ENCODE assay signal across 17 cellular contexts in the genomic region with DNA sequence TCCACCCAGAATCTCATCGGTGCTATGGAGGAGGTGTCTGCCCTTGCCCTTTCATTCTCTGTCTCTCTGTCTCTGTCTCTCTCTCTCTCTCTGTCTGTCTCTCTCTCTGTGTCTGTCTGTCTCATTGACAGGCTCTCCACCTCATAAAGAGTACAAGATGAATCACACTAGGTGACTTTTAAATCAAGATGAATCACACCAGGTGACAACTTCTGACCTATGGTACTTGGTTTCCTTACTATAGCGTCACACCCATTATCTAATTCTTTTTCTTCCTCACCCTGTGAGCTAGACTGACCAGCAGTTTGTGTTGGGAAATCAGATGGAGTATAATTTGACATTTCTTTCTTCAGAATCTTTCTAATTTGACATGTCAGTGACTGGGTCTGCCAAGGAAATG.
DNase-seq lines count a peak whose midpoint lies in the region; ATAC-seq and TF ChIP-seq lines count a peak whose summit lies in the region.
"Had no signal": no experiment of that assay in that cellular context is flagged by ENCODE, and none has a peak within 500 bp of the region (broad histone marks: within the 10 kb centered on the region; RNA-seq: fewer than 3 reads in every experiment).

No MANE protein-coding gene starts in this region.

- no peak overlapping the region for H3K27ac Mint-ChIP-seq in activated CD4-positive, alpha-beta T cell treated with anti-CD3 and anti-CD28 coated beads for 36 hours
- no peak overlapping the region for H3K27ac Mint-ChIP-seq in activated CD4-positive, alpha-beta T cell treated with anti-CD3 and anti-CD28 coated beads, Interleukin-2, amount 10 ng/mL, durations not matched to agents 24 days and 14 days
- H3K27ac Mint-ChIP-seq: activated CD8-positive, alpha-beta memory T cell treated with anti-CD3 and anti-CD28 coated beads, Interleukin-2, amount 10 ng/mL, durations not matched to agents 7 days and 5 days; activated naive CD8-positive, alpha-beta T cell; CD8-positive, alpha-beta T cell had no signal

- peaks cover 4% of the 10 kb centered on the region for H3K4me1 Mint-ChIP-seq in activated CD4-positive, alpha-beta T cell treated with anti-CD3 and anti-CD28 coated beads for 36 hours
- peaks cover 3% of the 10 kb centered on the region for H3K4me1 Mint-ChIP-seq in activated CD4-positive, alpha-beta T cell treated with anti-CD3 and anti-CD28 coated beads, Interleukin-2, amount 10 ng/mL, durations not matched to agents 24 days and 14 days
- H3K4me1 Mint-ChIP-seq: central memory CD8-positive, alpha-beta T cell had no signal

- H3K9me3 Mint-ChIP-seq in activated CD4-positive, alpha-beta T cell treated with anti-CD3 and anti-CD28 coated beads for 36 hours (ENCODE audit: low read depth), result no peaks in the 10 kb centered on the region
- no peaks in the 10 kb centered on the region for H3K9me3 Mint-ChIP-seq in activated CD4-positive, alpha-beta T cell treated with anti-CD3 and anti-CD28 coated beads, Interleukin-2, amount 10 ng/mL, durations not matched to agents 24 days and 14 days
- H3K9me3 Mint-ChIP-seq: CD8-positive, alpha-beta T cell; central memory CD8-positive, alpha-beta T cell had no signal

- CTCF ChIA-PET in activated CD4-positive, alpha-beta T cell treated with anti-CD3 and anti-CD28 coated beads for 36 hours (lab: Charles Lee), result interaction anchor here (0.7 to 1.5 kb wide), 4 partner anchors 91 to 269 kb away, joined by 3 to 7 read pairs (median 5); no protein-coding TSS in a partner anchor

- POLR2A ChIA-PET in activated CD4-positive, alpha-beta T cell treated with anti-CD3 and anti-CD28 coated beads for 36 hours (lab: Charles Lee), result interaction anchor here (0.5 kb wide), 1 partner anchor 202 kb away, joined by 4 read pairs; no protein-coding TSS in a partner anchor

- peak overlapping the region; percentile 58 for H3K27ac ChIP-seq in VCaP
- H3K27ac ChIP-seq: heart right ventricle, SK-N-MC had no signal

- ATAC-seq in activated CD4-positive, alpha-beta T cell treated with anti-CD3 and anti-CD28 coated beads for 36 hours, result peak; percentile 93
- peak; percentile 96 for ATAC-seq in stimulated activated naive CD8-positive, alpha-beta T cell treated with anti-CD3 and anti-CD28 coated beads, Interleukin-15, Interleukin-2, amounts not matched to agents 100 U/mL and 50 U/mL, for 24 hours
- ATAC-seq: activated CD8-positive, alpha-beta memory T cell treated with anti-CD3 and anti-CD28 coated beads, Interleukin-2, amount 10 ng/mL, durations not matched to agents 7 days and 5 days; CD8-positive, alpha-beta T cell; heart right ventricle had no signal

- no peak for DNase-seq in activated CD4-positive, alpha-beta T cell treated with anti-CD3 and anti-CD28 coated beads for 36 hours
- DNase-seq in activated CD4-positive, alpha-beta T cell treated with anti-CD3 and anti-CD28 coated beads, Interleukin-2, amount 10 ng/mL, durations not matched to agents 24 days and 14 days, result no peak
- DNase-seq in fibroblast of the aortic adventitia (ENCODE audit: low read depth) (peak; percentile 32), NCI-H2107 (lab: John Stamatoyannopoulos, UW) (no peak), activated gamma-delta T cell treated with Interleukin-2 at 50 U/mL for 16 hours (no peak), NCI-H1436 (lab: John Stamatoyannopoulos, UW) (no peak)
- DNase-seq in stimulated activated naive CD8-positive, alpha-beta T cell treated with anti-CD3 and anti-CD28 coated beads, Interleukin-15, Interleukin-2, amounts not matched to agents 100 U/mL and 50 U/mL, for 24 hours, result no peak
- DNase-seq: 8988T; activated CD8-positive, alpha-beta memory T cell treated with anti-CD3 and anti-CD28 coated beads, Interleukin-2, amount 10 ng/mL, durations not matched to agents 7 days and 5 days; CD8-positive, alpha-beta T cell; heart right ventricle; NCI-H1048; upper lobe of left lung had no signal

- intact Hi-C loops in activated CD4-positive, alpha-beta T cell treated with anti-CD3 and anti-CD28 coated beads for 36 hours (cut with DNase I, micrococcal nuclease), result no loop called here
- intact Hi-C loops in activated CD4-positive, alpha-beta T cell treated with anti-CD3 and anti-CD28 coated beads, Interleukin-2, amount 10 ng/mL, durations not matched to agents 24 days and 14 days (cut with micrococcal nuclease), result no loop called here

- TF ChIP-seq CTCF in VCaP (conservative IDR thresholded peaks at IDR 0.05) (no peak), fibroblast of the aortic adventitia (IDR thresholded peaks at IDR 0.05; ENCODE audit: insufficient read depth, low read length) (no peak)

- no peaks in the 10 kb centered on the region for H3K36me3 Mint-ChIP-seq in activated CD4-positive, alpha-beta T cell treated with anti-CD3 and anti-CD28 coated beads for 36 hours (ENCODE audit: low read depth)
- H3K36me3 Mint-ChIP-seq in activated CD4-positive, alpha-beta T cell treated with anti-CD3 and anti-CD28 coated beads, Interleukin-2, amount 10 ng/mL, durations not matched to agents 24 days and 14 days (ENCODE audit: low read depth), result no peaks in the 10 kb centered on the region
- H3K36me3 Mint-ChIP-seq: CD8-positive, alpha-beta T cell had no signal

- H3K4me3 Mint-ChIP-seq in activated CD4-positive, alpha-beta T cell treated with anti-CD3 and anti-CD28 coated beads for 36 hours, result no peak overlapping the region
- no peak overlapping the region for H3K4me3 Mint-ChIP-seq in activated CD4-positive, alpha-beta T cell treated with anti-CD3 and anti-CD28 coated beads, Interleukin-2, amount 10 ng/mL, durations not matched to agents 24 days and 14 days
- H3K4me3 Mint-ChIP-seq: activated CD8-positive, alpha-beta memory T cell treated with anti-CD3 and anti-CD28 coated beads, Interleukin-2, amount 10 ng/mL, durations not matched to agents 7 days and 5 days; activated naive CD8-positive, alpha-beta T cell; CD8-positive, alpha-beta T cell; central memory CD8-positive, alpha-beta T cell had no signal

- no peak overlapping the region for H3K4me3 ChIP-seq in fibroblast of the aortic adventitia (ENCODE audit: low read depth, low read length)
- H3K4me3 ChIP-seq: heart right ventricle, SK-N-MC, upper lobe of left lung had no signal

- H3K27me3 Mint-ChIP-seq in activated CD4-positive, alpha-beta T cell treated with anti-CD3 and anti-CD28 coated beads for 36 hours, result peaks cover 4% of the 10 kb centered on the region
- H3K27me3 Mint-ChIP-seq in activated CD4-positive, alpha-beta T cell treated with anti-CD3 and anti-CD28 coated beads, Interleukin-2, amount 10 ng/mL, durations not matched to agents 24 days and 14 days, result peaks cover 8% of the 10 kb centered on the region
